ENCODE assay signal across 7 cellular contexts in genomic region chr20:41913146-41913545, GRCh38.
"Had no signal": no experiment of that assay in that cellular context is flagged by ENCODE, and none has a peak within 500 bp of the region (broad histone marks: within the 10 kb centered on the region; RNA-seq: fewer than 3 reads in every experiment).

No MANE protein-coding gene starts in this region.

- H3K27ac ChIP-seq: GM23248, HL-60 had no signal

- H3K9ac ChIP-seq: GM23248 had no signal

- DNase-seq: GM23248, GOT3, H9, HCEC 1CT, KG1 had no signal

- H3K4me3 ChIP-seq: GM23248 had no signal

- FAIRE-seq: H54 had no signal

- H2AFZ ChIP-seq: GM23248 had no signal
